ENCODE assay signal across 21 cellular contexts in genomic region chr18:46070232-46070631, GRCh38. TPM values are rescaled to one million over a fixed set of nuclear protein-coding genes. Genes with fewer than 3 reads are reported as not detected.
DNase-seq lines count a peak whose midpoint lies in the region; ATAC-seq and TF ChIP-seq lines count a peak whose summit lies in the region.
"Had no signal": no experiment of that assay in that cellular context is flagged by ENCODE, and none has a peak within 500 bp of the region (broad histone marks: within the 10 kb centered on the region; RNA-seq: fewer than 3 reads in every experiment).

No MANE protein-coding gene starts in this region.

- intact Hi-C loops in activated CD4-positive, alpha-beta T cell treated with anti-CD3 and anti-CD28 coated beads, Interleukin-2, amount 10 ng/mL, durations not matched to agents 24 days and 14 days (cut with micrococcal nuclease): loop anchor here (2.0 to 5.0 kb wide), 5 partner anchors 15 to 193 kb away; no protein-coding TSS in a partner anchor
- intact Hi-C loops in activated CD4-positive, alpha-beta T cell treated with anti-CD3 and anti-CD28 coated beads for 36 hours (cut with DNase I, micrococcal nuclease): loop anchor here (5.0 to 10.0 kb wide), 3 partner anchors 43 to 795 kb away; no protein-coding TSS in a partner anchor
- intact Hi-C loops in dendritic cell treated with granulocyte-macrophage colony-stimulating factor and Interleukin-4, amounts not matched to agents 40 ng/mL and 50 ng/mL, for 4 days (cut with micrococcal nuclease): loop anchor here (5.0 to 10.0 kb wide), 4 partner anchors 38 to 405 kb away; no protein-coding TSS in a partner anchor

- no peaks in the 10 kb centered on the region for H3K27me3 Mint-ChIP-seq in activated CD4-positive, alpha-beta T cell treated with anti-CD3 and anti-CD28 coated beads, Interleukin-2, amount 10 ng/mL, durations not matched to agents 24 days and 14 days
- no peaks in the 10 kb centered on the region for H3K27me3 Mint-ChIP-seq in activated CD4-positive, alpha-beta T cell treated with anti-CD3 and anti-CD28 coated beads for 36 hours
- no peaks in the 10 kb centered on the region for H3K27me3 Mint-ChIP-seq in dendritic cell treated with granulocyte-macrophage colony-stimulating factor and Interleukin-4, amounts not matched to agents 40 ng/mL and 50 ng/mL, for 4 days
- H3K27me3 Mint-ChIP-seq: activated CD4-positive, alpha-beta T cell treated with anti-CD3 and anti-CD28 coated beads, Interleukin-2, amount 10 ng/mL, durations not matched to agents 7 days and 5 days had no signal

- H3K27me3 ChIP-seq in OCI-LY3 (ENCODE audit: low read depth, low read length) (no peaks in the 10 kb centered on the region), neutrophil (no peaks in the 10 kb centered on the region)
- H3K27me3 ChIP-seq: left lung, right atrium auricular region, vagina had no signal

- no peaks in the 10 kb centered on the region for H3K9me3 ChIP-seq in OCI-LY3 (ENCODE audit: insufficient read depth, low read length)
- H3K9me3 ChIP-seq in neutrophil: no peaks in the 10 kb centered on the region
- H3K9me3 ChIP-seq: left lung, vagina had no signal

- H3K4me1 ChIP-seq in OCI-LY3 (ENCODE audit: low read length) (peaks cover 26% of the 10 kb centered on the region), neutrophil (ENCODE audit: control insufficient read depth in 1 of 2, insufficient read depth in 1 of 2, low read depth in 1 of 2, low read length in 1 of 2) (peaks cover 45 to 71% of the 10 kb centered on the region in 2 experiments)

- CTCF ChIA-PET in activated CD4-positive, alpha-beta T cell treated with anti-CD3 and anti-CD28 coated beads for 36 hours (lab: Charles Lee): interaction anchor here (0.9 to 4.3 kb wide), 4 partner anchors 9 to 406 kb away, joined by 3 to 42 read pairs (median 4); no protein-coding TSS in a partner anchor

- H3K4me2 ChIP-seq in OCI-LY3 (ENCODE audit: low read length): peak overlapping the region; percentile 80; the same call in 1 of the 2 replicates

- POLR2A ChIA-PET in activated CD4-positive, alpha-beta T cell treated with anti-CD3 and anti-CD28 coated beads for 36 hours (lab: Charles Lee): no interaction called here

- H3K4me3 ChIP-seq in OCI-LY3 (ENCODE audit: low read length): no peak overlapping the region
- peak overlapping the region; percentile 88 to 95 for H3K4me3 ChIP-seq in neutrophil (ENCODE audit: low read depth in 1 of 2, low read length in 1 of 2)

- H3K9ac ChIP-seq in OCI-LY3 (ENCODE audit: low read length): no peak overlapping the region
- H3K9ac ChIP-seq: GM23248 had no signal

- no peak for DNase-seq in activated CD4-positive, alpha-beta T cell treated with anti-CD3 and anti-CD28 coated beads, Interleukin-2, amount 10 ng/mL, durations not matched to agents 24 days and 14 days
- DNase-seq in activated CD4-positive, alpha-beta T cell treated with anti-CD3 and anti-CD28 coated beads for 36 hours: no peak
- DNase-seq in GM13977 (ENCODE audit: low spot score) (no peak), amygdala (lab: John Stamatoyannopoulos, UW) (no peak)
- DNase-seq: 8988T; activated CD4-positive, alpha-beta T cell treated with anti-CD3 and anti-CD28 coated beads, Interleukin-2, amount 10 ng/mL, durations not matched to agents 7 days and 5 days; endodermal cell; left lung; MM.1S; NCI-H146; NCI-H2171 treated with DMSO at 0.1 percent for 48 hours; stimulated activated CD4-positive, alpha-beta T cell treated with anti-CD3 and anti-CD28 coated beads, Interleukin-12 subunit alpha, Interleukin-12 subunit beta, amount 100 ng/mL, for 4 hours; SW 1271 had no signal

- TF ChIP-seq CTCF in OCI-LY3 (IDR thresholded peaks at IDR 0.05; ENCODE audit: low read depth, low read length) (no peak), neutrophil (IDR thresholded peaks at IDR 0.05) (no peak), GM13977 (IDR thresholded peaks at IDR 0.05; ENCODE audit: extremely low read depth, insufficient read depth, missing control alignments) (no peak)

- in situ Hi-C loops in GM13977 (cut with MboI; ENCODE audit: low pct_unique_long_range_greater_than_20kb, low sequenced_read_pairs, unreplicated experiment): no loop called here

- H3K79me2 ChIP-seq in OCI-LY3 (ENCODE audit: low read length): no peaks in the 10 kb centered on the region

- no peaks in the 10 kb centered on the region for H3K36me3 ChIP-seq in OCI-LY3 (replicated peaks; ENCODE audit: low read depth, low read length)
- H3K36me3 ChIP-seq in neutrophil: peaks cover 6% of the 10 kb centered on the region
- H3K36me3 ChIP-seq: left lung, right atrium auricular region, vagina had no signal

- no peaks in the 10 kb centered on the region for H3K9me3 Mint-ChIP-seq in activated CD4-positive, alpha-beta T cell treated with anti-CD3 and anti-CD28 coated beads, Interleukin-2, amount 10 ng/mL, durations not matched to agents 24 days and 14 days
- H3K9me3 Mint-ChIP-seq in activated CD4-positive, alpha-beta T cell treated with anti-CD3 and anti-CD28 coated beads for 36 hours (ENCODE audit: low read depth): peaks cover 2% of the 10 kb centered on the region
- H3K9me3 Mint-ChIP-seq in dendritic cell treated with granulocyte-macrophage colony-stimulating factor and Interleukin-4, amounts not matched to agents 40 ng/mL and 50 ng/mL, for 4 days: no peaks in the 10 kb centered on the region
- H3K9me3 Mint-ChIP-seq: endodermal cell had no signal

- no peak overlapping the region for H3K27ac Mint-ChIP-seq in activated CD4-positive, alpha-beta T cell treated with anti-CD3 and anti-CD28 coated beads, Interleukin-2, amount 10 ng/mL, durations not matched to agents 24 days and 14 days
- H3K27ac Mint-ChIP-seq in activated CD4-positive, alpha-beta T cell treated with anti-CD3 and anti-CD28 coated beads for 36 hours: no peak overlapping the region
- H3K27ac Mint-ChIP-seq in dendritic cell treated with granulocyte-macrophage colony-stimulating factor and Interleukin-4, amounts not matched to agents 40 ng/mL and 50 ng/mL, for 4 days: peak overlapping the region; percentile 85
- H3K27ac Mint-ChIP-seq: B cell, endodermal cell had no signal

- H3K27ac ChIP-seq in OCI-LY3 (ENCODE audit: low read length) (no peak overlapping the region), neutrophil (peak overlapping the region; percentile 94)
- H3K27ac ChIP-seq: GM23248, right atrium auricular region, vagina had no signal

- H2AFZ ChIP-seq in OCI-LY3 (ENCODE audit: low read depth, low read length): no peak overlapping the region

- H3K4me1 Mint-ChIP-seq in activated CD4-positive, alpha-beta T cell treated with anti-CD3 and anti-CD28 coated beads, Interleukin-2, amount 10 ng/mL, durations not matched to agents 24 days and 14 days: peaks cover 32% of the 10 kb centered on the region
- peaks cover 38% of the 10 kb centered on the region for H3K4me1 Mint-ChIP-seq in activated CD4-positive, alpha-beta T cell treated with anti-CD3 and anti-CD28 coated beads for 36 hours
- H3K4me1 Mint-ChIP-seq in dendritic cell treated with granulocyte-macrophage colony-stimulating factor and Interleukin-4, amounts not matched to agents 40 ng/mL and 50 ng/mL, for 4 days (ENCODE audit: low read depth): peaks cover 44% of the 10 kb centered on the region

- peak overlapping the region; percentile 83 for H3K4me3 Mint-ChIP-seq in activated CD4-positive, alpha-beta T cell treated with anti-CD3 and anti-CD28 coated beads, Interleukin-2, amount 10 ng/mL, durations not matched to agents 24 days and 14 days
- no peak overlapping the region for H3K4me3 Mint-ChIP-seq in activated CD4-positive, alpha-beta T cell treated with anti-CD3 and anti-CD28 coated beads for 36 hours
- H3K4me3 Mint-ChIP-seq in dendritic cell treated with granulocyte-macrophage colony-stimulating factor and Interleukin-4, amounts not matched to agents 40 ng/mL and 50 ng/mL, for 4 days: peak overlapping the region; percentile 88

- peaks cover 5% of the 10 kb centered on the region for H3K36me3 Mint-ChIP-seq in activated CD4-positive, alpha-beta T cell treated with anti-CD3 and anti-CD28 coated beads, Interleukin-2, amount 10 ng/mL, durations not matched to agents 24 days and 14 days (ENCODE audit: low read depth)
- peaks cover 2% of the 10 kb centered on the region for H3K36me3 Mint-ChIP-seq in activated CD4-positive, alpha-beta T cell treated with anti-CD3 and anti-CD28 coated beads for 36 hours (ENCODE audit: low read depth)
- peaks cover 35% of the 10 kb centered on the region for H3K36me3 Mint-ChIP-seq in dendritic cell treated with granulocyte-macrophage colony-stimulating factor and Interleukin-4, amounts not matched to agents 40 ng/mL and 50 ng/mL, for 4 days (ENCODE audit: low read depth)

- H4K20me1 ChIP-seq in OCI-LY3 (ENCODE audit: insufficient read depth, low read length): peaks cover 10% of the 10 kb centered on the region

- ATAC-seq in activated CD4-positive, alpha-beta T cell treated with anti-CD3 and anti-CD28 coated beads for 36 hours: no peak
- ATAC-seq in HG02763 (IDR thresholded peaks at IDR 0.05; ENCODE audit: unreplicated experiment): no peak

RNA-seq across cellular contexts. Expression of gene PSTPIP2, which starts 1.8 kb away (rescaled TPM):
- total RNA-seq in activated CD4-positive, alpha-beta T cell treated with anti-CD3 and anti-CD28 coated beads, Interleukin-2, amount 10 ng/mL, durations not matched to agents 24 days and 14 days: 27.5 and 29.2 TPM in 2 replicates
- total RNA-seq in activated CD4-positive, alpha-beta T cell treated with anti-CD3 and anti-CD28 coated beads for 36 hours: 10 to 100 TPM; 11.5 to 15.3 TPM

RNA-seq across cellular contexts. Expression of gene ATP5F1A, which starts 27.9 kb away (rescaled TPM):
- 440 and 443 TPM in 2 replicates for total RNA-seq in activated CD4-positive, alpha-beta T cell treated with anti-CD3 and anti-CD28 coated beads, Interleukin-2, amount 10 ng/mL, durations not matched to agents 24 days and 14 days
- total RNA-seq in activated CD4-positive, alpha-beta T cell treated with anti-CD3 and anti-CD28 coated beads for 36 hours: 100 to 1,000 TPM; 375 to 515 TPM

RNA-seq across cellular contexts. Expression of gene HAUS1, which starts 34.0 kb away (rescaled TPM):
- total RNA-seq in activated CD4-positive, alpha-beta T cell treated with anti-CD3 and anti-CD28 coated beads, Interleukin-2, amount 10 ng/mL, durations not matched to agents 24 days and 14 days: 49.5 and 49.6 TPM in 2 replicates
- 10 to 100 TPM; 62.2 to 79.9 TPM for total RNA-seq in activated CD4-positive, alpha-beta T cell treated with anti-CD3 and anti-CD28 coated beads for 36 hours
